29 cellular contexts compared by ENCODE assay signal in the genomic region with DNA sequence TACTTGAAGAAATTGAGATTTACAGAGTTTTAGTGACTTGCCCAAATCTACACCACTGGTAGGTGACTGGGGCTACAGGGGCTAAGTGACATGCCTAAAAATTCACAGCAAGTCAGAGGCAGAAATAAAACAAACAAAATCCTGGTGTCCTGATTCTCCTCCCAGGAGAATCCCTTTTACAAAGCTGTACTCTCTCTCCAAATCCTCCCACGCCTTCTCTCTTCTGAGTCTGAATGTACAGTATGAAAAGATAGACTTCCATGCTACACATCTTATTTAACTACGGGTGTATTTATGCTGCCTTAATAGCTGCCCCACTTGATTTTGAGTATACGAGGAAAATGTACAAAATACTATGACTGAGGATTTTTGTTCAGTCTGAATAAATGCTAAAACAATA.
DNase-seq lines count a peak whose midpoint lies in the region; ATAC-seq and TF ChIP-seq lines count a peak whose summit lies in the region.
"Had no signal": no experiment of that assay in that cellular context is flagged by ENCODE, and none has a peak within 500 bp of the region (broad histone marks: within the 10 kb centered on the region; RNA-seq: fewer than 3 reads in every experiment).

No MANE protein-coding gene starts in this region.

- H3K27me3 ChIP-seq in breast epithelium, result no peaks in the 10 kb centered on the region
- H3K27me3 ChIP-seq: cardiac muscle cell, heart left ventricle, stomach, tibial nerve had no signal

- H3K36me3 ChIP-seq in breast epithelium, result no peaks in the 10 kb centered on the region
- H3K36me3 ChIP-seq: cardiac muscle cell, left ventricle myocardium inferior, stomach, tibial nerve had no signal

- H3K9me3 ChIP-seq in breast epithelium, result peaks cover 0 to 4% of the 10 kb centered on the region in 2 donors

- H3K4me1 ChIP-seq in breast epithelium, result no peaks in the 10 kb centered on the region
- H3K4me1 ChIP-seq: left ventricle myocardium inferior, stomach, tibial nerve had no signal

- POLR2A ChIA-PET in MCF 10A (lab: Yijun Ruan, JAX), result no interaction called here

- H3K4me3 Mint-ChIP-seq in MCF 10A (ENCODE audit: unreplicated experiment) (no peak overlapping the region), chondrocyte (ENCODE audit: unreplicated experiment) (peak overlapping the region; percentile 31), nephron (no peak overlapping the region)
- H3K4me3 Mint-ChIP-seq: activated T-cell treated with anti-CD3 and anti-CD28 coated beads, Interleukin-2, amount 50 U/mL, for 24 hours; CD8-positive, alpha-beta memory T cell; natural killer cell treated with Interleukin-12 subunit alpha and Interleukin-12 subunit beta and Interleukin-15 and Interleukin-18, amount 100 ng/mL, for 72 hours had no signal

- no peak overlapping the region for H3K4me3 ChIP-seq in breast epithelium
- H3K4me3 ChIP-seq: cardiac muscle cell, heart left ventricle, left ventricle myocardium inferior, stomach, tibial nerve had no signal

- H3K9me3 Mint-ChIP-seq in MCF 10A (ENCODE audit: unreplicated experiment) (peaks cover 14% of the 10 kb centered on the region), chondrocyte (ENCODE audit: low read depth) (peaks cover 3% of the 10 kb centered on the region), nephron (peaks cover 2% of the 10 kb centered on the region)
- H3K9me3 Mint-ChIP-seq: activated T-cell treated with anti-CD3 and anti-CD28 coated beads, Interleukin-2, amount 50 U/mL, for 24 hours had no signal

- BruUV-seq in MCF 10A (replicated peaks; lab: Mats Ljungman, UMichigan), result no TSS peak

- H3K4me1 Mint-ChIP-seq in MCF 10A (ENCODE audit: insufficient read depth, unreplicated experiment), result peaks cover 14% of the 10 kb centered on the region
- H3K4me1 Mint-ChIP-seq in chondrocyte (ENCODE audit: low read depth), result peaks cover 58% of the 10 kb centered on the region
- H3K4me1 Mint-ChIP-seq in nephron, result peaks cover 19% of the 10 kb centered on the region
- H3K4me1 Mint-ChIP-seq: CD8-positive, alpha-beta memory T cell had no signal

- peak overlapping the region; percentile 36 for H3K27ac Mint-ChIP-seq in MCF 10A (ENCODE audit: low read depth, unreplicated experiment)
- peak overlapping the region; percentile 95 for H3K27ac Mint-ChIP-seq in chondrocyte (ENCODE audit: unreplicated experiment)
- peak overlapping the region in 2 of 3 experiments; percentile 34 to 43 for H3K27ac Mint-ChIP-seq in nephron
- H3K27ac Mint-ChIP-seq: activated T-cell treated with anti-CD3 and anti-CD28 coated beads, Interleukin-2, amount 50 U/mL, for 24 hours; CD8-positive, alpha-beta memory T cell; natural killer cell treated with Interleukin-12 subunit alpha and Interleukin-12 subunit beta and Interleukin-15 and Interleukin-18, amount 100 ng/mL, for 72 hours had no signal

- H3K27ac ChIP-seq in breast epithelium, result no peak overlapping the region
- H3K27ac ChIP-seq: cardiac muscle cell, HL-60, left ventricle myocardium inferior, stomach, tibial nerve, VCaP had no signal

- intact Hi-C loops in MCF 10A (cut with micrococcal nuclease), result no loop called here
- intact Hi-C loops in breast epithelium (cut with DNase I; ENCODE audit: low total_unique reads), result no loop called here

- CTCF ChIA-PET in MCF 10A (lab: Yijun Ruan, JAX), result no interaction called here

- H3K27me3 Mint-ChIP-seq in MCF 10A (ENCODE audit: insufficient read depth, unreplicated experiment) (no peaks in the 10 kb centered on the region), chondrocyte (ENCODE audit: low read depth) (no peaks in the 10 kb centered on the region), nephron (ENCODE audit: low read depth) (no peaks in the 10 kb centered on the region)

- TF ChIP-seq POLR2A in breast epithelium (IDR thresholded peaks at IDR 0.05), result no peak

- H3K36me3 Mint-ChIP-seq in MCF 10A (ENCODE audit: insufficient read depth, unreplicated experiment) (no peaks in the 10 kb centered on the region), chondrocyte (ENCODE audit: low read depth) (peaks cover 4% of the 10 kb centered on the region), nephron (ENCODE audit: low read depth) (peaks cover 3% of the 10 kb centered on the region)
- H3K36me3 Mint-ChIP-seq: CD8-positive, alpha-beta memory T cell; natural killer cell treated with Interleukin-12 subunit alpha and Interleukin-12 subunit beta and Interleukin-15 and Interleukin-18, amount 100 ng/mL, for 72 hours had no signal

- no peak for ATAC-seq in HG02885 (IDR thresholded peaks at IDR 0.05; ENCODE audit: poor library complexity, unreplicated experiment)
- ATAC-seq: natural killer cell treated with Interleukin-12 subunit alpha and Interleukin-12 subunit beta and Interleukin-15 and Interleukin-18, amount 100 ng/mL, for 72 hours; Panc1; sciatic nerve had no signal

- no peak for DNase-seq in MCF 10A (ENCODE audit: unreplicated experiment)
- DNase-seq in breast epithelium (ENCODE audit: low spot score in 2 of 2), result no peak
- no peak for DNase-seq in chondrocyte (ENCODE audit: low spot score)
- DNase-seq in DMS153 treated with DMSO at 0.1 percent for 48 hours (lab: John Stamatoyannopoulos, UW; ENCODE audit: unreplicated experiment), result no peak
- DNase-seq in DMS153 (lab: John Stamatoyannopoulos, UW), result no peak
- DNase-seq in NCI-H748 (lab: John Stamatoyannopoulos, UW; ENCODE audit: unreplicated experiment), result no peak
- DNase-seq: 8988T; activated CD4-positive, alpha-beta T cell treated with anti-CD3 and anti-CD28 coated beads for 48 hours; activated naive CD4-positive, alpha-beta T cell treated with Interleukin-2 at 50 U/mL for 16 hours; activated T-cell treated with anti-CD3 and anti-CD28 coated beads, Interleukin-2, amount 50 U/mL, for 24 hours; AML-193; CD8-positive, alpha-beta memory T cell; GF-D8; heart left ventricle; Kasumi-1; left ventricle myocardium inferior; NCI-H1694 treated with DMSO at 0.1 percent for 48 hours; NCI-H524 treated with DMSO at 0.1 percent for 48 hours; stimulated activated CD8-positive, alpha-beta memory T cell treated with anti-CD3 and anti-CD28 coated beads, Interleukin-4, amount 100 ng/mL, for 48 hours; stomach had no signal

- TF ChIP-seq CTCF in MCF 10A (IDR thresholded peaks at IDR 0.05; ENCODE audit: unreplicated experiment) (no peak), breast epithelium (IDR thresholded peaks at IDR 0.05) (no peak), chondrocyte (IDR thresholded peaks at IDR 0.05) (no peak), nephron (IDR thresholded peaks at IDR 0.05; ENCODE audit: unreplicated experiment in 3 of 3) (no peak)

Comparison
In these comparisons a context has a peak if more than half of its experiments do, and no peak if none do; other contexts are left out.
1. H3K27ac Mint-ChIP-seq: peak in every context shown above with its lines; median percentile 95 in chondrocyte; 38 in nephron; 36 in MCF 10A.